ENCODE assay signal across 17 cellular contexts in the genomic region with DNA sequence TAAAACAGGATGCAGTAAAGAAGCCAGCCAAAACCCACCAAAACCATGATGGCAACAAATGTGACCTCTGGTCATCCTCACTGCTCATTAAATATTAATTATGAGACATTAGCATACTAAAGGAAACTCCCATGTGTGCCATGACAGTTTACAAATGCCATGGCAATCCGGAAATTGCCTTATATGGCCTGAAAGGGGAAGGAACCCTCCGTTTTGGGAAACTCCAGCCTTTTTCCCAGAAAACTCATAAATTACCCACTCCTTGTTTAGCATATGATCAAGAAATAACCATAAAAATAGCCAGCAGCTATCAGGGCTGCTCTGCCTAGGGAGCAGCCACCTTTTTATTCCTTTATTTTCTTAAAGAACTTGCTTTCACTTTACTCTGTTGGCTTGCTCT.
A peak's percentile ranks its signal among the peaks of the same experiment; 100 is the strongest.
DNase-seq lines count a peak whose midpoint lies in the region; ATAC-seq and TF ChIP-seq lines count a peak whose summit lies in the region.
"Had no signal": no experiment of that assay in that cellular context is flagged by ENCODE, and none has a peak within 500 bp of the region (broad histone marks: within the 10 kb centered on the region; RNA-seq: fewer than 3 reads in every experiment).

No MANE protein-coding gene starts in this region.

- peaks cover 9% of the 10 kb centered on the region; the same call in 2 of the 3 replicates for H3K9me3 Mint-ChIP-seq in GM23338

- no peaks in the 10 kb centered on the region for H3K79me2 ChIP-seq in GM23338 (replicated peaks; ENCODE audit: insufficient read depth)

- peaks cover 1% of the 10 kb centered on the region for H3K27me3 Mint-ChIP-seq in GM23338 (ENCODE audit: insufficient read depth, low read depth, poor library complexity)
- H3K27me3 Mint-ChIP-seq: B cell had no signal

- H3K79me1 ChIP-seq in mesenchymal stem cell (replicated peaks; ENCODE audit: low read length, poor library complexity, severe bottlenecking): no peaks in the 10 kb centered on the region

- H3K4me2 ChIP-seq in GM23338 (no peak overlapping the region), mesenchymal stem cell (ENCODE audit: low read length, poor library complexity, severe bottlenecking) (no peak overlapping the region)
- H3K4me2 ChIP-seq: BLaER1 treated with 17β-estradiol and CSF1 and Interleukin-3, amounts not matched to agents 10 nM and 100 nM had no signal

- no peak overlapping the region for H2BK5ac ChIP-seq in mesenchymal stem cell (ENCODE audit: low read depth, low read length, poor library complexity, severe bottlenecking)

- H2BK12ac ChIP-seq in mesenchymal stem cell (ENCODE audit: low read length in 2 of 2): no peak overlapping the region

- H3K36me3 Mint-ChIP-seq in GM23338 (ENCODE audit: low read depth): peaks cover 8% of the 10 kb centered on the region; the same call in 1 of the 3 replicates
- H3K36me3 Mint-ChIP-seq: CD8-positive, alpha-beta memory T cell had no signal

- H3F3A ChIP-seq in GM23338 (replicated peaks; ENCODE audit: low read depth): no peaks in the 10 kb centered on the region

- no peak overlapping the region for H2AK5ac ChIP-seq in mesenchymal stem cell (ENCODE audit: low read length, severe bottlenecking)

- H3K4me1 ChIP-seq in GM23338 (ENCODE audit: insufficient read depth) (peaks cover 16% of the 10 kb centered on the region; the same call in 1 of the 2 replicates), left lung (no peaks in the 10 kb centered on the region), mesenchymal stem cell (ENCODE audit: control insufficient read depth, insufficient read depth, low read depth, low read length) (no peaks in the 10 kb centered on the region)
- H3K4me1 ChIP-seq: BLaER1 treated with 17β-estradiol and CSF1 and Interleukin-3, amounts not matched to agents 10 nM and 100 nM; HAP-1 had no signal

- H3K23ac ChIP-seq in mesenchymal stem cell (ENCODE audit: low read length in 2 of 2): no peak overlapping the region

- H3K4me3 ChIP-seq in GM23338 (no peak overlapping the region), fibroblast of villous mesenchyme (ENCODE audit: low read depth, low read length) (no peak overlapping the region), left lung (no peak overlapping the region), mesenchymal stem cell (ENCODE audit: insufficient read depth in 1 of 2, low read depth in 1 of 2, low read length in 2 of 2) (no peak overlapping the region)
- H3K4me3 ChIP-seq: BLaER1 treated with 17β-estradiol and CSF1 and Interleukin-3, amounts not matched to agents 10 nM and 100 nM; HAP-1; K562 had no signal

- H4K20me1 ChIP-seq in GM23338 (replicated peaks; ENCODE audit: insufficient read depth): no peaks in the 10 kb centered on the region
- H4K20me1 ChIP-seq: BLaER1 treated with 17β-estradiol and CSF1 and Interleukin-3, amounts not matched to agents 10 nM and 100 nM had no signal

- no peak overlapping the region for H3K14ac ChIP-seq in mesenchymal stem cell (ENCODE audit: low read length in 2 of 2)

- H3K4me1 Mint-ChIP-seq in GM23338: peaks cover 21% of the 10 kb centered on the region
- H3K4me1 Mint-ChIP-seq: B cell; CD8-positive, alpha-beta memory T cell had no signal

- H3K18ac ChIP-seq in mesenchymal stem cell (ENCODE audit: low read depth in 1 of 2, low read length in 2 of 2): no peak overlapping the region

- intact Hi-C loops in left lung (cut with DNase I): no loop called here

- H2AFZ ChIP-seq in GM23338 (no peak overlapping the region), mesenchymal stem cell (ENCODE audit: low read depth, low read length) (no peak overlapping the region)

- DNase-seq in GM23338 (ENCODE audit: low spot score) (no peak), RPMI7951 (ENCODE audit: low read depth) (peak; percentile 56), fibroblast of villous mesenchyme (ENCODE audit: low read depth) (peak; percentile 14), left kidney (ENCODE audit: low read depth, low spot score) (peak; percentile 11), left lung (no peak), mesenchymal stem cell (no peak), occipital lobe (lab: John Stamatoyannopoulos, UW) (no peak)
- DNase-seq: CD8-positive, alpha-beta memory T cell; COR-L47; DMS 273 treated with DMSO at 0.1 percent for 48 hours; DMS53; GF-D8; IMR-90 had no signal

- no peak overlapping the region for H4K91ac ChIP-seq in mesenchymal stem cell (ENCODE audit: low read length)

- H2BK15ac ChIP-seq in mesenchymal stem cell (ENCODE audit: low read depth, poor library complexity, severe bottlenecking): no peak overlapping the region

- no peak overlapping the region for H4K8ac ChIP-seq in mesenchymal stem cell (ENCODE audit: low read length)

- no peaks in the 10 kb centered on the region for H3K27me3 ChIP-seq in GM23338 (ENCODE audit: insufficient read depth)
- H3K27me3 ChIP-seq in left lung: no peaks in the 10 kb centered on the region
- H3K27me3 ChIP-seq in mesenchymal stem cell (ENCODE audit: control insufficient read depth in 1 of 2, insufficient read depth in 1 of 2, low read length in 2 of 2): no peaks in the 10 kb centered on the region
- H3K27me3 ChIP-seq: BLaER1 treated with 17β-estradiol and CSF1 and Interleukin-3, amounts not matched to agents 10 nM and 100 nM had no signal

- no peak overlapping the region for H2BK120ac ChIP-seq in mesenchymal stem cell (ENCODE audit: low read depth, low read length)

- H3K9me3 ChIP-seq in left lung (peaks cover 0 to 4% of the 10 kb centered on the region in 2 donors), mesenchymal stem cell (ENCODE audit: control insufficient read depth, low read length) (no peaks in the 10 kb centered on the region)
- H3K9me3 ChIP-seq: BLaER1 treated with 17β-estradiol and CSF1 and Interleukin-3, amounts not matched to agents 10 nM and 100 nM had no signal

- peaks cover 4% of the 10 kb centered on the region; the same call in 1 of the 2 replicates for H3K9me2 ChIP-seq in GM23338 (ENCODE audit: insufficient read depth)

- no peak overlapping the region; the same call in 1 of the 2 replicates for H3K27ac Mint-ChIP-seq in GM23338
- H3K27ac Mint-ChIP-seq: B cell; CD8-positive, alpha-beta memory T cell had no signal

- H3K27ac ChIP-seq in GM23338 (ENCODE audit: low read depth): peak overlapping the region; percentile 36; the same call in 1 of the 2 replicates
- no peak overlapping the region for H3K27ac ChIP-seq in left lung
- no peak overlapping the region for H3K27ac ChIP-seq in mesenchymal stem cell (ENCODE audit: low read length, poor library complexity, severe bottlenecking)
- H3K27ac ChIP-seq: BLaER1 treated with 17β-estradiol and CSF1 and Interleukin-3, amounts not matched to agents 10 nM and 100 nM had no signal

- H3K4ac ChIP-seq in mesenchymal stem cell (ENCODE audit: low read depth in 1 of 2, low read length in 2 of 2): no peak overlapping the region

- H3K9ac ChIP-seq in mesenchymal stem cell (ENCODE audit: low read length): no peak overlapping the region
- H3K9ac ChIP-seq: BLaER1 treated with 17β-estradiol and CSF1 and Interleukin-3, amounts not matched to agents 10 nM and 100 nM had no signal

- TF ChIP-seq CTCF in GM23338 (conservative IDR thresholded peaks at IDR 0.05; ENCODE audit: low read depth in 2 of 2) (no peak), fibroblast of villous mesenchyme (IDR thresholded peaks at IDR 0.05; ENCODE audit: insufficient read depth, low read depth, low read length) (no peak), left lung (IDR thresholded peaks at IDR 0.05) (no peak)

- 82% methylated on average over 2 of the region's 2 CpGs for WGBS in mesenchymal stem cell

- H3K36me3 ChIP-seq in GM23338 (ENCODE audit: insufficient read depth): no peaks in the 10 kb centered on the region
- H3K36me3 ChIP-seq in left lung: no peaks in the 10 kb centered on the region
- H3K36me3 ChIP-seq in mesenchymal stem cell (ENCODE audit: control insufficient read depth in 1 of 2, insufficient read depth in 2 of 2, low read depth in 1 of 2, low read length in 2 of 2): no peaks in the 10 kb centered on the region
- H3K36me3 ChIP-seq: BLaER1 treated with 17β-estradiol and CSF1 and Interleukin-3, amounts not matched to agents 10 nM and 100 nM; HAP-1 had no signal

- H3K4me3 Mint-ChIP-seq in GM23338: no peak overlapping the region
- H3K4me3 Mint-ChIP-seq: B cell; CD8-positive, alpha-beta memory T cell had no signal

- ATAC-seq in GM23338 (no peak), left lung (no peak)
- ATAC-seq: K562 had no signal

TF ChIP-seq in GM23338, 12 proteins besides CTCF, POLR2A, EP300 and RAD21 (continues in another document):
- TF ChIP-seq EZH2phosphoT487 (IDR thresholded peaks at IDR 0.05; ENCODE audit: unreplicated experiment) (no peak), NANOG (IDR thresholded peaks at IDR 0.05; ENCODE audit: borderline replicate concordance) (no peak), POLR2AphosphoS5 (IDR thresholded peaks at IDR 0.05; ENCODE audit: low read depth) (no peak), EZH2 (IDR thresholded peaks at IDR 0.05; ENCODE audit: low read depth, unreplicated experiment) (no peak), JUNB (IDR thresholded peaks at IDR 0.05; ENCODE audit: unreplicated experiment) (no peak), ZNF114 (CRISPR knock-in tag; IDR thresholded peaks at IDR 0.05) (no peak), ZNF331 (CRISPR knock-in tag; IDR thresholded peaks at IDR 0.05; ENCODE audit: low read depth) (no peak), CREB1 (CRISPR knock-in tag; IDR thresholded peaks at IDR 0.05; ENCODE audit: low read depth) (no peak)
- TF ChIP-seq, protein P1, sequence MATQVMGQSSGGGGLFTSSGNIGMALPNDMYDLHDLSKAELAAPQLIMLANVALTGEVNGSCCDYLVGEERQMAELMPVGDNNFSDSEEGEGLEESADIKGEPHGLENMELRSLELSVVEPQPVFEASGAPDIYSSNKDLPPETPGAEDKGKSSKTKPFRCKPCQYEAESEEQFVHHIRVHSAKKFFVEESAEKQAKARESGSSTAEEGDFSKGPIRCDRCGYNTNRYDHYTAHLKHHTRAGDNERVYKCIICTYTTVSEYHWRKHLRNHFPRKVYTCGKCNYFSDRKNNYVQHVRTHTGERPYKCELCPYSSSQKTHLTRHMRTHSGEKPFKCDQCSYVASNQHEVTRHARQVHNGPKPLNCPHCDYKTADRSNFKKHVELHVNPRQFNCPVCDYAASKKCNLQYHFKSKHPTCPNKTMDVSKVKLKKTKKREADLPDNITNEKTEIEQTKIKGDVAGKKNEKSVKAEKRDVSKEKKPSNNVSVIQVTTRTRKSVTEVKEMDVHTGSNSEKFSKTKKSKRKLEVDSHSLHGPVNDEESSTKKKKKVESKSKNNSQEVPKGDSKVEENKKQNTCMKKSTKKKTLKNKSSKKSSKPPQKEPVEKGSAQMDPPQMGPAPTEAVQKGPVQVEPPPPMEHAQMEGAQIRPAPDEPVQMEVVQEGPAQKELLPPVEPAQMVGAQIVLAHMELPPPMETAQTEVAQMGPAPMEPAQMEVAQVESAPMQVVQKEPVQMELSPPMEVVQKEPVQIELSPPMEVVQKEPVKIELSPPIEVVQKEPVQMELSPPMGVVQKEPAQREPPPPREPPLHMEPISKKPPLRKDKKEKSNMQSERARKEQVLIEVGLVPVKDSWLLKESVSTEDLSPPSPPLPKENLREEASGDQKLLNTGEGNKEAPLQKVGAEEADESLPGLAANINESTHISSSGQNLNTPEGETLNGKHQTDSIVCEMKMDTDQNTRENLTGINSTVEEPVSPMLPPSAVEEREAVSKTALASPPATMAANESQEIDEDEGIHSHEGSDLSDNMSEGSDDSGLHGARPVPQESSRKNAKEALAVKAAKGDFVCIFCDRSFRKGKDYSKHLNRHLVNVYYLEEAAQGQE (IDR thresholded peaks at IDR 0.05; ENCODE audit: unreplicated experiment): no peak

Comparison
In these comparisons a context has a peak if more than half of its experiments do, and no peak if none do; other contexts are left out.
1. DNase-seq: peak in RPMI7951 (single experiment), fibroblast of villous mesenchyme (single experiment) and left kidney (single experiment); none in GM23338 (single experiment), left lung (0 of 2), mesenchymal stem cell (single experiment) and occipital lobe (single experiment).